In genomic region chr17:64334851-64335250, GRCh38 we compare ENCODE assay signal across 28 cellular contexts. TPM values are rescaled to one million over a fixed set of nuclear protein-coding genes. Genes with fewer than 3 reads are reported as not detected.
DNase-seq lines count a peak whose midpoint lies in the region; ATAC-seq and TF ChIP-seq lines count a peak whose summit lies in the region.
"Had no signal": no experiment of that assay in that cellular context is flagged by ENCODE, and none has a peak within 500 bp of the region (broad histone marks: within the 10 kb centered on the region; RNA-seq: fewer than 3 reads in every experiment).

No MANE protein-coding gene starts in this region.

- no peak overlapping the region for H3K4me3 ChIP-seq in heart right ventricle
- H3K4me3 ChIP-seq in right cardiac atrium (ENCODE audit: low read length): no peak overlapping the region
- H3K4me3 ChIP-seq in osteoblast (ENCODE audit: insufficient read depth, low read length): no peak overlapping the region
- H3K4me3 ChIP-seq in vagina: no peak overlapping the region
- H3K4me3 ChIP-seq: BLaER1, gastrocnemius medialis had no signal

- H3K4me1 ChIP-seq in heart right ventricle (peaks cover 13 to 99% (median 81%) of the 10 kb centered on the region in 9 donors), right cardiac atrium (ENCODE audit: control insufficient read depth, insufficient read depth, low read length) (peaks cover 16% of the 10 kb centered on the region), osteoblast (ENCODE audit: insufficient read depth, low read length) (peaks cover 35% of the 10 kb centered on the region), vagina (peaks cover 68% of the 10 kb centered on the region)
- H3K4me1 ChIP-seq: parathyroid adenoma had no signal

- TF ChIP-seq POLR2A in vagina (IDR thresholded peaks at IDR 0.05): no peak

- H3K36me3 ChIP-seq in heart right ventricle: peaks cover 0 to 51% (median 0%) of the 10 kb centered on the region in 9 donors
- no peaks in the 10 kb centered on the region for H3K36me3 ChIP-seq in osteoblast (ENCODE audit: insufficient read depth, low read length)
- no peaks in the 10 kb centered on the region for H3K36me3 ChIP-seq in vagina
- H3K36me3 ChIP-seq: BLaER1, gastrocnemius medialis had no signal

- H4K20me1 ChIP-seq in osteoblast (ENCODE audit: insufficient read depth, low read length): no peaks in the 10 kb centered on the region
- H4K20me1 ChIP-seq: BLaER1 had no signal

- H3K4me1 Mint-ChIP-seq in dendritic cell treated with granulocyte-macrophage colony-stimulating factor and Interleukin-4, amounts not matched to agents 40 ng/mL and 50 ng/mL, for 4 days (ENCODE audit: low read depth): peaks cover 75% of the 10 kb centered on the region
- H3K4me1 Mint-ChIP-seq: activated naive CD4-positive, alpha-beta T cell treated with anti-CD3 and anti-CD28 coated beads, Interleukin-2, amount 10 ng/mL, durations not matched to agents 7 days and 5 days had no signal

- H3K27me3 Mint-ChIP-seq in dendritic cell treated with granulocyte-macrophage colony-stimulating factor and Interleukin-4, amounts not matched to agents 40 ng/mL and 50 ng/mL, for 4 days: no peaks in the 10 kb centered on the region
- H3K27me3 Mint-ChIP-seq: activated B cell treated with CpG ODN at 0.5 μM for 24 hours; natural killer cell treated with Interleukin-12 subunit alpha and Interleukin-12 subunit beta and Interleukin-15 and Interleukin-18, amount 100 ng/mL, for 72 hours; stimulated activated memory B cell treated with anti-CD40 and anti-IgM and Interleukin-4, amounts not matched to agents 10 μg/mL and 1 μg/mL and 100 μg/mL, for 72 hours; T-cell had no signal

- 93 to 94% methylated on average over 10 of the region's 10 CpGs for WGBS in heart right ventricle, 2 donors
- 93% methylated on average over 10 of the region's 10 CpGs for WGBS in right cardiac atrium

- no peaks in the 10 kb centered on the region for H3K9me3 Mint-ChIP-seq in dendritic cell treated with granulocyte-macrophage colony-stimulating factor and Interleukin-4, amounts not matched to agents 40 ng/mL and 50 ng/mL, for 4 days
- H3K9me3 Mint-ChIP-seq: activated B cell treated with CpG ODN at 0.5 μM for 24 hours; activated naive CD4-positive, alpha-beta T cell treated with anti-CD3 and anti-CD28 coated beads, Interleukin-2, amount 10 ng/mL, durations not matched to agents 7 days and 5 days; activated T-helper 1 cell treated with anti-CD3 and anti-CD28 coated beads, Interleukin-12 subunit alpha, Interleukin-12 subunit beta, Interleukin-2, Interleukin-4 antibody, amounts not matched to agents 30 ng/mL and 10 ng/mL and 1 ng/mL, durations not matched to agents 14 hours and 24 hours and 36 hours; natural killer cell treated with Interleukin-12 subunit alpha and Interleukin-12 subunit beta and Interleukin-15 and Interleukin-18, amount 100 ng/mL, for 72 hours; stimulated activated memory B cell treated with anti-CD40 and anti-IgM and Interleukin-4, amounts not matched to agents 10 μg/mL and 1 μg/mL and 100 μg/mL, for 72 hours; T-cell had no signal

- H3K27ac ChIP-seq in heart right ventricle (peak overlapping the region in 8 of 10 donors; percentile 40 to 95 (median 88)), right cardiac atrium (ENCODE audit: low read length) (no peak overlapping the region), osteoblast (ENCODE audit: low read depth, low read length) (peak overlapping the region; percentile 90), vagina (peak overlapping the region; percentile 85)
- H3K27ac ChIP-seq: BLaER1, parathyroid adenoma had no signal

- H3K79me2 ChIP-seq in osteoblast (ENCODE audit: insufficient read depth, low read length): no peaks in the 10 kb centered on the region
- H3K79me2 ChIP-seq: parathyroid adenoma had no signal

- H3K36me3 Mint-ChIP-seq in dendritic cell treated with granulocyte-macrophage colony-stimulating factor and Interleukin-4, amounts not matched to agents 40 ng/mL and 50 ng/mL, for 4 days (ENCODE audit: low read depth): peaks cover 66% of the 10 kb centered on the region
- H3K36me3 Mint-ChIP-seq: natural killer cell treated with Interleukin-12 subunit alpha and Interleukin-12 subunit beta and Interleukin-15 and Interleukin-18, amount 100 ng/mL, for 72 hours; T-cell had no signal

- no peak overlapping the region for H3K4me3 Mint-ChIP-seq in dendritic cell treated with granulocyte-macrophage colony-stimulating factor and Interleukin-4, amounts not matched to agents 40 ng/mL and 50 ng/mL, for 4 days
- H3K4me3 Mint-ChIP-seq: activated B cell treated with CpG ODN at 0.5 μM for 24 hours; activated naive CD4-positive, alpha-beta T cell treated with anti-CD3 and anti-CD28 coated beads, Interleukin-2, amount 10 ng/mL, durations not matched to agents 7 days and 5 days; activated T-helper 1 cell treated with anti-CD3 and anti-CD28 coated beads, Interleukin-12 subunit alpha, Interleukin-12 subunit beta, Interleukin-2, Interleukin-4 antibody, amounts not matched to agents 30 ng/mL and 10 ng/mL and 1 ng/mL, durations not matched to agents 14 hours and 24 hours and 36 hours; natural killer cell treated with Interleukin-12 subunit alpha and Interleukin-12 subunit beta and Interleukin-15 and Interleukin-18, amount 100 ng/mL, for 72 hours; stimulated activated memory B cell treated with anti-CD40 and anti-IgM and Interleukin-4, amounts not matched to agents 10 μg/mL and 1 μg/mL and 100 μg/mL, for 72 hours; T-cell had no signal

- no peaks in the 10 kb centered on the region for H3K9me3 ChIP-seq in heart right ventricle
- no peaks in the 10 kb centered on the region for H3K9me3 ChIP-seq in right cardiac atrium (ENCODE audit: control insufficient read depth, low read length)
- H3K9me3 ChIP-seq in osteoblast (ENCODE audit: low read depth, low read length): no peaks in the 10 kb centered on the region
- no peaks in the 10 kb centered on the region for H3K9me3 ChIP-seq in vagina
- H3K9me3 ChIP-seq: BLaER1, gastrocnemius medialis had no signal

- H2AFZ ChIP-seq in osteoblast (ENCODE audit: low read length): no peak overlapping the region
- H2AFZ ChIP-seq: parathyroid adenoma had no signal

- intact Hi-C loops in heart right ventricle (cut with DNase I): loop anchor here in 1 of 10 donors (5.0 kb wide), 1 partner anchor 42 kb away; no protein-coding TSS in a partner anchor
- intact Hi-C loops in right cardiac atrium (cut with DNase I): no loop called here
- intact Hi-C loops in dendritic cell treated with granulocyte-macrophage colony-stimulating factor and Interleukin-4, amounts not matched to agents 40 ng/mL and 50 ng/mL, for 4 days (cut with micrococcal nuclease): no loop called here
- intact Hi-C loops in vagina (cut with DNase I): no loop called here

- H3K27ac Mint-ChIP-seq in dendritic cell treated with granulocyte-macrophage colony-stimulating factor and Interleukin-4, amounts not matched to agents 40 ng/mL and 50 ng/mL, for 4 days: peak overlapping the region; percentile 79
- H3K27ac Mint-ChIP-seq: activated B cell treated with CpG ODN at 0.5 μM for 24 hours; activated naive CD4-positive, alpha-beta T cell treated with anti-CD3 and anti-CD28 coated beads, Interleukin-2, amount 10 ng/mL, durations not matched to agents 7 days and 5 days; activated T-helper 1 cell treated with anti-CD3 and anti-CD28 coated beads, Interleukin-12 subunit alpha, Interleukin-12 subunit beta, Interleukin-2, Interleukin-4 antibody, amounts not matched to agents 30 ng/mL and 10 ng/mL and 1 ng/mL, durations not matched to agents 14 hours and 24 hours and 36 hours; natural killer cell treated with Interleukin-12 subunit alpha and Interleukin-12 subunit beta and Interleukin-15 and Interleukin-18, amount 100 ng/mL, for 72 hours; T-cell had no signal

- H3K4me2 ChIP-seq in osteoblast (ENCODE audit: insufficient read depth, low read length): no peak overlapping the region

- no peak for ATAC-seq in heart right ventricle
- no peak for ATAC-seq in right cardiac atrium
- ATAC-seq: gastrocnemius medialis; left lobe of liver; stimulated activated memory B cell treated with anti-CD40 and anti-IgM and Interleukin-4, amounts not matched to agents 10 μg/mL and 1 μg/mL and 100 μg/mL, for 72 hours; T-cell had no signal

- no peaks in the 10 kb centered on the region for H3K27me3 ChIP-seq in heart right ventricle
- H3K27me3 ChIP-seq in right cardiac atrium (ENCODE audit: control insufficient read depth, insufficient read depth): no peaks in the 10 kb centered on the region
- no peaks in the 10 kb centered on the region for H3K27me3 ChIP-seq in osteoblast (ENCODE audit: insufficient read depth, low read length)
- no peaks in the 10 kb centered on the region for H3K27me3 ChIP-seq in vagina
- H3K27me3 ChIP-seq: BLaER1, gastrocnemius medialis had no signal

- no peak for TF ChIP-seq CTCF in heart right ventricle (IDR thresholded peaks at IDR 0.05)
- no peak for TF ChIP-seq CTCF in osteoblast (IDR thresholded peaks at IDR 0.05; ENCODE audit: extremely low read depth, low read depth, low read length)
- no peak for TF ChIP-seq CTCF in vagina (IDR thresholded peaks at IDR 0.05)

- no peak for DNase-seq in heart right ventricle
- DNase-seq in right cardiac atrium: no peak
- DNase-seq in osteoblast (ENCODE audit: insufficient read length, low spot score, missing footprints): no peak
- no peak for DNase-seq in vagina (ENCODE audit: extremely low spot score in 2 of 2)
- no peak for DNase-seq in NCI-H2081 treated with DMSO at 0.1 percent for 48 hours (lab: John Stamatoyannopoulos, UW)
- no peak for DNase-seq in AML-193 (lab: John Stamatoyannopoulos, UW)
- DNase-seq in AG08396 (ENCODE audit: low spot score): no peak
- DNase-seq: ACHN; activated B cell treated with CpG ODN at 0.5 μM for 24 hours; activated CD4-positive, alpha-beta T cell treated with anti-CD3 and anti-CD28 coated beads, Interleukin-2, amount 50 U/mL, for 48 hours; activated CD8-positive, alpha-beta memory T cell treated with anti-CD3 and anti-CD28 coated beads, Interleukin-2, amount 50 U/mL, for 4 hours; activated naive CD4-positive, alpha-beta T cell treated with anti-CD3 and anti-CD28 coated beads, Interleukin-2, amount 10 ng/mL, durations not matched to agents 7 days and 5 days; aorta; DND-41; gastrocnemius medialis; hypothalamus; NCI-H1092; NCI-H187; NCI-H526; stimulated activated CD4-positive, alpha-beta T cell treated with anti-CD3 and anti-CD28 coated beads, Interleukin-4, amount 100 ng/mL, for 24 hours; T-cell had no signal

RNA-seq across cellular contexts. Expression of gene PECAM1, which starts 55.8 kb away (rescaled TPM):
- 100 to 1,000 TPM in 5 of 10 donors, 10 to 100 TPM in 5; 70.3 to 187 (median 105) TPM for total RNA-seq in heart right ventricle
- 10 to 100 TPM; 31.7 to 66.5 TPM for polyA plus RNA-seq in heart right ventricle
- 100 to 1,000 TPM in 3 of 4 donors, 10 to 100 TPM in 1; 99.4 to 201 (median 193) TPM for total RNA-seq in right cardiac atrium
- polyA plus RNA-seq in right cardiac atrium: 42.8 TPM
- total RNA-seq in osteoblast: 0.29 and 0.36 TPM in 2 replicates
- 94.0 TPM for total RNA-seq in vagina

Comparison
In these comparisons a context has a peak if more than half of its experiments do, and no peak if none do; other contexts are left out.
1. RNA of gene PECAM1, which starts 55.8 kb away (total RNA-seq): 99.4 to 201 TPM in right cardiac atrium, 70.3 to 187 TPM in heart right ventricle and 94.0 TPM in vagina (single experiment); 0.29 to 0.36 TPM in osteoblast; every median in the first group is over 10 times any median in the second.